Comparison of ENCODE assay signal across 8 cellular contexts in genomic region chr14:63727231-63727735, GRCh38. TPM values are rescaled to one million over a fixed set of nuclear protein-coding genes. Genes with fewer than 3 reads are reported as not detected.
A peak's percentile ranks its signal among the peaks of the same experiment; 100 is the strongest.
DNase-seq lines count a peak whose midpoint lies in the region; ATAC-seq and TF ChIP-seq lines count a peak whose summit lies in the region.

No MANE protein-coding gene starts in this region.

- H3K4me3 Mint-ChIP-seq in CD8-positive, alpha-beta T cell = peak overlapping the region; percentile 98
- peak overlapping the region; percentile 99 for H3K4me3 Mint-ChIP-seq in central memory CD8-positive, alpha-beta T cell

- peaks cover 47% of the 10 kb centered on the region for H3K79me2 ChIP-seq in smooth muscle cell (ENCODE audit: low read depth)

- 2% methylated on average over 45 of the region's 45 CpGs for WGBS in smooth muscle cell (ENCODE audit: low lambda C conversion rate)

- H3K4me1 ChIP-seq in CD8-positive, alpha-beta T cell (ENCODE audit: insufficient read depth, low read length) = peaks cover 31% of the 10 kb centered on the region
- H3K4me1 ChIP-seq in smooth muscle cell (ENCODE audit: low read depth) = peaks cover 23% of the 10 kb centered on the region

- H3K9ac ChIP-seq in smooth muscle cell (ENCODE audit: low read depth) = peak overlapping the region; percentile 84

- TF ChIP-seq CTCF in CD8-positive, alpha-beta T cell (IDR thresholded peaks at IDR 0.05) = no peak
- TF ChIP-seq CTCF in RWPE1 (conservative IDR thresholded peaks at IDR 0.05; ENCODE audit: low read depth) (no peak), kidney epithelial cell (IDR thresholded peaks at IDR 0.05; ENCODE audit: insufficient read depth, low read length, poor library complexity, severe bottlenecking) (no peak), smooth muscle cell (IDR thresholded peaks at IDR 0.05; ENCODE audit: borderline replicate concordance, insufficient read depth, poor library complexity, severe bottlenecking) (no peak)

- peak overlapping the region; percentile 99 for H2AFZ ChIP-seq in smooth muscle cell (ENCODE audit: low read depth)

- CTCF ChIA-PET in CD8-positive, alpha-beta T cell (lab: Charles Lee) = interaction anchor here (0.7 to 4.4 kb wide), 6 partner anchors 9 to 85 kb away, joined by 3 to 36 read pairs (median 8); partner anchors contain the start of gene WDR89
- CTCF ChIA-PET in RWPE1 (lab: Yijun Ruan, JAX) = interaction anchor here (0.6 kb wide), 1 partner anchor 86 kb away, joined by 5 read pairs; no protein-coding TSS in a partner anchor

- H3K4me2 ChIP-seq in smooth muscle cell = peak overlapping the region; percentile 100

- peaks cover 46% of the 10 kb centered on the region for H3K4me1 Mint-ChIP-seq in CD8-positive, alpha-beta T cell (ENCODE audit: low read depth)
- peaks cover 42% of the 10 kb centered on the region for H3K4me1 Mint-ChIP-seq in central memory CD8-positive, alpha-beta T cell

- H3K4me3 ChIP-seq in CD8-positive, alpha-beta T cell (ENCODE audit: low read depth, low read length) = peak overlapping the region; percentile 88
- H3K4me3 ChIP-seq in kidney epithelial cell (ENCODE audit: low read depth, low read length) (peak overlapping the region; percentile 96), smooth muscle cell (peak overlapping the region; percentile 99)

- intact Hi-C loops in CD8-positive, alpha-beta T cell (cut with DNase I, micrococcal nuclease) = loop anchor here (2.0 to 5.0 kb wide), 5 partner anchors 14 to 185 kb away; partner anchors contain the start of genes PPP2R5E (in 1 of the 2) and WDR89 (in 1 of the 2)

- H3K9me3 ChIP-seq in CD8-positive, alpha-beta T cell (ENCODE audit: low read length) = no peaks in the 10 kb centered on the region
- no peaks in the 10 kb centered on the region for H3K9me3 ChIP-seq in smooth muscle cell (replicated peaks; ENCODE audit: low read depth)

- H3K27ac ChIP-seq in CD8-positive, alpha-beta T cell (ENCODE audit: low read depth, low read length) = peak overlapping the region; percentile 82
- H3K27ac ChIP-seq in RWPE1 = peak overlapping the region; percentile 81
- no peak overlapping the region for H3K27ac ChIP-seq in smooth muscle cell (ENCODE audit: low read depth)

- no peaks in the 10 kb centered on the region for H3K36me3 ChIP-seq in CD8-positive, alpha-beta T cell (ENCODE audit: insufficient read depth, low read length)
- H3K36me3 ChIP-seq in kidney epithelial cell (ENCODE audit: control insufficient read depth, insufficient read depth, low read length) (no peaks in the 10 kb centered on the region), smooth muscle cell (ENCODE audit: low read depth) (no peaks in the 10 kb centered on the region)

- H3F3A ChIP-seq in smooth muscle cell (ENCODE audit: low read depth) = no peaks in the 10 kb centered on the region

- peak in 3 of 7 experiments; percentile 9 to 21 (median 14) for DNase-seq in CD8-positive, alpha-beta T cell
- DNase-seq in RWPE1 (ENCODE audit: low spot score) (no peak), kidney epithelial cell (ENCODE audit: low read depth) (no peak), smooth muscle cell (lab: John Stamatoyannopoulos, UW; ENCODE audit: unreplicated experiment) (peak; percentile 42), mesenteric fat pad (ENCODE audit: low spot score) (no peak)
- no peak for DNase-seq in central memory CD8-positive, alpha-beta T cell (ENCODE audit: low spot score in 2 of 2)

- peaks cover 14% of the 10 kb centered on the region for H3K36me3 Mint-ChIP-seq in CD8-positive, alpha-beta T cell
- peaks cover 11% of the 10 kb centered on the region for H3K36me3 Mint-ChIP-seq in central memory CD8-positive, alpha-beta T cell (ENCODE audit: insufficient read depth)

- POLR2A ChIA-PET in CD8-positive, alpha-beta T cell (lab: Charles Lee) = interaction anchor here (0.7 to 3.5 kb wide), 8 partner anchors 15 to 184 kb away, joined by 3 to 23 read pairs (median 3); partner anchors contain the start of genes PPP2R5E and WDR89
- POLR2A ChIA-PET in RWPE1 (lab: Yijun Ruan, JAX; ENCODE audit: low non-redundant PET) = no interaction called here

- peak; percentile 21 for ATAC-seq in CD8-positive, alpha-beta T cell
- peak; percentile 34 for ATAC-seq in GM19025 (IDR thresholded peaks at IDR 0.05; ENCODE audit: low read depth, unreplicated experiment)
- peak; percentile 35 for ATAC-seq in HG03135 (IDR thresholded peaks at IDR 0.05; ENCODE audit: unreplicated experiment)
- ATAC-seq in central memory CD8-positive, alpha-beta T cell (replicated peaks; ENCODE audit: extremely low read depth, poor library complexity, severe bottlenecking) = peak; percentile 31

- H3K27me3 ChIP-seq in CD8-positive, alpha-beta T cell (ENCODE audit: insufficient read depth, low read length) = no peaks in the 10 kb centered on the region
- H3K27me3 ChIP-seq in kidney epithelial cell (ENCODE audit: control insufficient read depth, insufficient read depth, low read length) = no peaks in the 10 kb centered on the region
- H3K27me3 ChIP-seq in smooth muscle cell (ENCODE audit: low read depth) = no peaks in the 10 kb centered on the region

- peak overlapping the region; percentile 94 for H3K27ac Mint-ChIP-seq in CD8-positive, alpha-beta T cell
- peak overlapping the region; percentile 99 for H3K27ac Mint-ChIP-seq in central memory CD8-positive, alpha-beta T cell (ENCODE audit: low read depth)

- no peaks in the 10 kb centered on the region for H3K27me3 Mint-ChIP-seq in CD8-positive, alpha-beta T cell (ENCODE audit: low read depth)
- no peaks in the 10 kb centered on the region for H3K27me3 Mint-ChIP-seq in central memory CD8-positive, alpha-beta T cell

- H4K20me1 ChIP-seq in smooth muscle cell (ENCODE audit: low read depth) = peaks cover 16% of the 10 kb centered on the region

- no peaks in the 10 kb centered on the region for H3K9me3 Mint-ChIP-seq in CD8-positive, alpha-beta T cell
- no peaks in the 10 kb centered on the region for H3K9me3 Mint-ChIP-seq in central memory CD8-positive, alpha-beta T cell

RNA-seq across cellular contexts. Expression of gene SGPP1, which starts 0.6 kb away (rescaled TPM):
- total RNA-seq in CD8-positive, alpha-beta T cell = 10 to 100 TPM; 15.9 to 16.5 TPM
- total RNA-seq in kidney epithelial cell = 19.0 and 22.5 TPM in 2 replicates
- total RNA-seq in smooth muscle cell = 25.8 and 30.0 TPM in 2 replicates
- polyA plus RNA-seq in smooth muscle cell = 13.4 and 16.0 TPM in 2 replicates
- total RNA-seq in mesenteric fat pad = 20.2 TPM
